In the genomic region with DNA sequence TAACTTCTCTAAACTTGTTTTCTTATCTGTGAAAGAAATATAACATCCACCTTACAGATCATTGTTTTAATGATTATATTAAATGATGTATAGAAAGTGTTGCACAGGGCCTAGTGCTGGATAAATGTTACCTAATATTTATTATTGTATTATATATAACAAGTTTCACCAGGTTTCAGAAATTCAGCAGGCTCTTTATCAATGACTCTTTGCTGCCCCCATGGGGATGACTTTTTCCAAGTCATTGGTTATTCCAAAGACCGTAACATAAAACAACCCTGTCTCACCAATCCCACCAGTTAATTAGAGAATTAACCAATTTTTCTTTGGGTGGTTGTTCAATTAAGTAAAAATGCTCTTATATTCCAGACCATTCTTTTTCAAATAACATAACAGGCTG, we compare ENCODE assay signal across 8 cellular contexts. TPM values are rescaled to one million over a fixed set of nuclear protein-coding genes. Genes with fewer than 3 reads are reported as not detected.
DNase-seq lines count a peak whose midpoint lies in the region; ATAC-seq, FAIRE-seq and TF ChIP-seq lines count a peak whose summit lies in the region.

No MANE protein-coding gene starts in this region.

- H3K36me3 ChIP-seq in uterus: no peaks in the 10 kb centered on the region

- CTCF ChIA-PET in A549 (lab: Yijun Ruan, JAX): interaction anchor here (0.7 to 3.5 kb wide), 13 partner anchors 10 to 305 kb away, joined by 3 to 16 read pairs (median 4); a partner anchor contains a TSS

- H3K4me3 Mint-ChIP-seq in immature natural killer cell: no peak overlapping the region

- H3K4me1 Mint-ChIP-seq in immature natural killer cell: peaks cover 3 to 10% of the 10 kb centered on the region in 2 donors

- peak; percentile 35 to 44 for DNase-seq in A549 (ENCODE audit: low read depth in 1 of 2, low spot score in 1 of 2)
- peak; percentile 15 for DNase-seq in Daoy (ENCODE audit: low read depth)
- peak; percentile 13 for DNase-seq in NCI-H2171 (lab: John Stamatoyannopoulos, UW)
- peak; percentile 11 to 55 for DNase-seq in activated naive CD4-positive, alpha-beta T cell treated with anti-CD3 and anti-CD28 coated beads, Interleukin-2, amount 50 U/mL, for 72 hours (ENCODE audit: low spot score in 2 of 2)
- DNase-seq in immature natural killer cell: peak in 2 of 3 donors; percentile 26 to 38
- DNase-seq in uterus: no peak

- H3K4me1 ChIP-seq in A549 (no peaks in the 10 kb centered on the region; the same call in 2 of the 3 replicates), uterus (no peaks in the 10 kb centered on the region)

- ATAC-seq in A549 (peak in 1 of 2 experiments; percentile 66; a peak in 3 of 6 replicates), GM19455 (IDR thresholded peaks at IDR 0.05; ENCODE audit: unreplicated experiment) (no peak), GM18520 (IDR thresholded peaks at IDR 0.05; ENCODE audit: unreplicated experiment) (no peak)
- ATAC-seq in activated naive CD4-positive, alpha-beta T cell treated with anti-CD3 and anti-CD28 coated beads, Interleukin-2, amount 50 U/mL, for 72 hours: no peak

- FAIRE-seq in A549 (lab: Jason Lieb, UNC): no peak

- H3K4me3 ChIP-seq in A549: no peak overlapping the region
- H3K4me3 ChIP-seq in uterus: no peak overlapping the region

- no peak overlapping the region for H3K27ac Mint-ChIP-seq in activated naive CD4-positive, alpha-beta T cell treated with anti-CD3 and anti-CD28 coated beads, Interleukin-2, amount 50 U/mL, for 72 hours
- no peak overlapping the region for H3K27ac Mint-ChIP-seq in immature natural killer cell

- no peaks in the 10 kb centered on the region for H3K9me3 Mint-ChIP-seq in activated naive CD4-positive, alpha-beta T cell treated with anti-CD3 and anti-CD28 coated beads, Interleukin-2, amount 50 U/mL, for 72 hours
- H3K9me3 Mint-ChIP-seq in immature natural killer cell: no peaks in the 10 kb centered on the region

- TF ChIP-seq CTCF in A549 (IDR thresholded peaks at IDR 0.05): peak; percentile 53
- peak in 3 of 4 experiments; percentile 18 to 31 (median 23) for TF ChIP-seq CTCF in uterus (IDR thresholded peaks at IDR 0.05)

- H3K27me3 Mint-ChIP-seq in immature natural killer cell (ENCODE audit: low read depth in 3 of 3): peaks cover 0 to 2% (median 0%) of the 10 kb centered on the region in 3 donors

- H3K27me3 ChIP-seq in uterus: no peaks in the 10 kb centered on the region

- peak; percentile 56 to 62 for TF ChIP-seq RAD21 in A549 (conservative IDR thresholded peaks at IDR 0.05 in 1 of 2, IDR thresholded peaks at IDR 0.05 in 1 of 2)

- 69% methylated on average over 1 of the region's 1 CpG for WGBS in A549 (ENCODE audit: missing lambda C conversion rate)

- H3K9me3 ChIP-seq in A549 (no peaks in the 10 kb centered on the region), uterus (no peaks in the 10 kb centered on the region)

- POLR2A ChIA-PET in A549 (lab: Yijun Ruan, JAX): interaction anchor here (1.6 kb wide), 1 partner anchor 14 kb away, joined by 4 read pairs; a partner anchor contains a TSS

- no peaks in the 10 kb centered on the region for H3K36me3 Mint-ChIP-seq in activated naive CD4-positive, alpha-beta T cell treated with anti-CD3 and anti-CD28 coated beads, Interleukin-2, amount 50 U/mL, for 72 hours
- peaks cover 0 to 6% (median 0%) of the 10 kb centered on the region in 3 donors for H3K36me3 Mint-ChIP-seq in immature natural killer cell

- H3K27ac ChIP-seq in A549: no peak overlapping the region
- H3K27ac ChIP-seq in uterus: no peak overlapping the region

- no peak overlapping the region for H3K4me2 ChIP-seq in A549

- no peak for TF ChIP-seq EP300 in A549 (IDR thresholded peaks at IDR 0.05)

- TF ChIP-seq POLR2A in A549 (IDR thresholded peaks at IDR 0.05; ENCODE audit: low read length): no peak
- TF ChIP-seq POLR2A in uterus (IDR thresholded peaks at IDR 0.05): no peak

- intact Hi-C loops in uterus (cut with DNase I; ENCODE audit: low total_unique reads): no loop called here

TF ChIP-seq in A549, 52 proteins besides CTCF, POLR2A, EP300 and RAD21 (continues in another document):
- peak; percentile 37; the same call in 1 of the 3 replicates for TF ChIP-seq SMC3 (IDR thresholded peaks at IDR 0.05)
- no peak for TF ChIP-seq MAZ (IDR thresholded peaks at IDR 0.05; ENCODE audit: borderline replicate concordance, low read depth, low read length)
- TF ChIP-seq, protein P1, sequence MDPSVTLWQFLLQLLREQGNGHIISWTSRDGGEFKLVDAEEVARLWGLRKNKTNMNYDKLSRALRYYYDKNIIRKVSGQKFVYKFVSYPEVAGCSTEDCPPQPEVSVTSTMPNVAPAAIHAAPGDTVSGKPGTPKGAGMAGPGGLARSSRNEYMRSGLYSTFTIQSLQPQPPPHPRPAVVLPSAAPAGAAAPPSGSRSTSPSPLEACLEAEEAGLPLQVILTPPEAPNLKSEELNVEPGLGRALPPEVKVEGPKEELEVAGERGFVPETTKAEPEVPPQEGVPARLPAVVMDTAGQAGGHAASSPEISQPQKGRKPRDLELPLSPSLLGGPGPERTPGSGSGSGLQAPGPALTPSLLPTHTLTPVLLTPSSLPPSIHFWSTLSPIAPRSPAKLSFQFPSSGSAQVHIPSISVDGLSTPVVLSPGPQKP (IDR thresholded peaks at IDR 0.05; ENCODE audit: low read depth, low read length): no peak
- no peak for TF ChIP-seq MAFK (IDR thresholded peaks at IDR 0.05; ENCODE audit: partially characterized antibody)
- no peak for TF ChIP-seq NR3C1 (IDR thresholded peaks at IDR 0.05)

RNA-seq across cellular contexts. Expression of a gene that starts 7.3 kb away (rescaled TPM):
- polyA plus RNA-seq in A549 (2011; rRNA removed) (35.9 and 38.4 TPM in 2 replicates), A549 (2017; fragmentation: RNase III; extraction: RNeasy Plus Mini Kit Qiagen cat#74134 plus additional on column Dnase treatment) (20.5 to 25.9 TPM (median 25.3 TPM) in 3 replicates), immature natural killer cell (10 to 100 TPM; 27.5 to 43.8 (median 42.2) TPM)
- 41.2 and 47.2 TPM in 2 replicates for polyA plus RNA-seq in A549 (2012; cell fraction: cytosol; rRNA removed)
- 40.8 and 45.2 TPM in 2 replicates for polyA plus RNA-seq in A549 (2012; cell fraction: nucleus; rRNA removed)
- polyA minus RNA-seq in A549 (2011; rRNA and poly(A)+ RNA removed): 54.6 and 75.4 TPM in 2 replicates
- 22.0 and 24.2 TPM in 2 replicates for total RNA-seq in Daoy (2014; rRNA removed; shearing (Covaris generic))
- 10 to 100 TPM; 40.1 to 41.8 TPM for total RNA-seq in activated naive CD4-positive, alpha-beta T cell treated with anti-CD3 and anti-CD28 coated beads, Interleukin-2, amount 50 U/mL, for 72 hours
- total RNA-seq in uterus: 10 to 100 TPM in 3 of 4 donors, 1 to 10 TPM in 1; 4.4 to 42.2 (median 36.1) TPM

RNA-seq across cellular contexts. Expression of a gene that starts 14.0 kb away (rescaled TPM):
- polyA plus RNA-seq in A549 (2011; rRNA removed) (110 and 115 TPM in 2 replicates), A549 (2017; fragmentation: RNase III; extraction: RNeasy Plus Mini Kit Qiagen cat#74134 plus additional on column Dnase treatment) (149 to 153 TPM (median 150 TPM) in 3 replicates), immature natural killer cell (100 to 1,000 TPM; 174 to 219 (median 186) TPM)
- polyA plus RNA-seq in A549 (2012; cell fraction: cytosol; rRNA removed): 70.5 and 81.9 TPM in 2 replicates
- 26.5 and 34.9 TPM in 2 replicates for polyA plus RNA-seq in A549 (2012; cell fraction: nucleus; rRNA removed)
- 50.4 and 54.5 TPM in 2 replicates for polyA minus RNA-seq in A549 (2011; rRNA and poly(A)+ RNA removed)
- total RNA-seq in Daoy (2014; rRNA removed; shearing (Covaris generic)): 102 and 133 TPM in 2 replicates
- 100 to 1,000 TPM in 1 of 2 donors, 10 to 100 TPM in 1; 95.8 to 239 TPM for total RNA-seq in activated naive CD4-positive, alpha-beta T cell treated with anti-CD3 and anti-CD28 coated beads, Interleukin-2, amount 50 U/mL, for 72 hours
- 100 to 1,000 TPM in 1 of 4 donors, 10 to 100 TPM in 2, 1 to 10 TPM in 1; 2.0 to 111 (median 62.9) TPM for total RNA-seq in uterus

RNA-seq across cellular contexts. Expression of a gene that starts 19.5 kb away (rescaled TPM):
- 22.6 and 26.3 TPM in 2 replicates for polyA plus RNA-seq in A549 (2011; rRNA removed)
- 30.2 and 37.9 TPM in 2 replicates for polyA plus RNA-seq in A549 (2012; cell fraction: cytosol; rRNA removed)
- 85.4 and 101 TPM in 2 replicates for polyA plus RNA-seq in A549 (2012; cell fraction: nucleus; rRNA removed)
- polyA plus RNA-seq in A549 (2017; fragmentation: RNase III; extraction: RNeasy Plus Mini Kit Qiagen cat#74134 plus additional on column Dnase treatment): 21.8 to 23.8 TPM (median 23.6 TPM) in 3 replicates
- polyA minus RNA-seq in A549 (2011; rRNA and poly(A)+ RNA removed): 22.4 and 26.0 TPM in 2 replicates
- 6.2 and 13.5 TPM in 2 replicates for total RNA-seq in Daoy (2014; rRNA removed; shearing (Covaris generic))
- 10 to 100 TPM; 30.3 to 60.3 TPM for total RNA-seq in activated naive CD4-positive, alpha-beta T cell treated with anti-CD3 and anti-CD28 coated beads, Interleukin-2, amount 50 U/mL, for 72 hours
- 10 to 100 TPM in 2 of 3 donors, 1 to 10 TPM in 1; 9.0 to 25.5 (median 14.7) TPM for polyA plus RNA-seq in immature natural killer cell
- 10 to 100 TPM in 3 of 4 donors, 1 to 10 TPM in 1; 4.1 to 38.1 (median 29.9) TPM for total RNA-seq in uterus

RNA-seq across cellular contexts. Expression of a gene that starts 21.9 kb away (rescaled TPM):
- polyA plus RNA-seq in A549 (2011; rRNA removed): 29.9 and 38.6 TPM in 2 replicates
- polyA plus RNA-seq in A549 (2012; cell fraction: cytosol; rRNA removed): 34.9 and 45.5 TPM in 2 replicates
- 63.1 and 65.0 TPM in 2 replicates for polyA plus RNA-seq in A549 (2012; cell fraction: nucleus; rRNA removed)
- polyA plus RNA-seq in A549 (2017; fragmentation: RNase III; extraction: RNeasy Plus Mini Kit Qiagen cat#74134 plus additional on column Dnase treatment): 44.5 to 49.4 TPM (median 45.8 TPM) in 3 replicates
- polyA minus RNA-seq in A549 (2011; rRNA and poly(A)+ RNA removed): 59.8 and 69.6 TPM in 2 replicates
- total RNA-seq in Daoy (2014; rRNA removed; shearing (Covaris generic)): 16.3 and 17.4 TPM in 2 replicates
- 10 to 100 TPM; 59.0 to 82.9 TPM for total RNA-seq in activated naive CD4-positive, alpha-beta T cell treated with anti-CD3 and anti-CD28 coated beads, Interleukin-2, amount 50 U/mL, for 72 hours
- 10 to 100 TPM; 17.3 to 21.9 (median 18.2) TPM for polyA plus RNA-seq in immature natural killer cell
- total RNA-seq in uterus: 10 to 100 TPM in 3 of 4 donors, 1 to 10 TPM in 1; 1.0 to 36.9 (median 22.0) TPM

RNA-seq across cellular contexts. Expression of a gene that starts 21.9 kb away (rescaled TPM):
- polyA plus RNA-seq in A549 (2011; rRNA removed): 106 and 187 TPM in 2 replicates
- polyA plus RNA-seq in A549 (2012; cell fraction: cytosol; rRNA removed): 142 and 276 TPM in 2 replicates
- 43.9 and 64.9 TPM in 2 replicates for polyA plus RNA-seq in A549 (2012; cell fraction: nucleus; rRNA removed)
- polyA plus RNA-seq in A549 (2017; fragmentation: RNase III; extraction: RNeasy Plus Mini Kit Qiagen cat#74134 plus additional on column Dnase treatment): 179 to 203 TPM (median 187 TPM) in 3 replicates
- 14.6 and 21.9 TPM in 2 replicates for polyA minus RNA-seq in A549 (2011; rRNA and poly(A)+ RNA removed)
- 97.9 and 213 TPM in 2 replicates for total RNA-seq in Daoy (2014; rRNA removed; shearing (Covaris generic))
- 100 to 1,000 TPM in 1 of 2 donors, 10 to 100 TPM in 1; 95.3 to 156 TPM for total RNA-seq in activated naive CD4-positive, alpha-beta T cell treated with anti-CD3 and anti-CD28 coated beads, Interleukin-2, amount 50 U/mL, for 72 hours
- 10 to 100 TPM; 63.4 to 84.4 (median 83.0) TPM for polyA plus RNA-seq in immature natural killer cell
- 10 to 100 TPM in 3 of 4 donors, 1 to 10 TPM in 1; 3.3 to 38.9 (median 29.8) TPM for total RNA-seq in uterus

Comparison
In these comparisons a context has a peak if more than half of its experiments do, and no peak if none do; other contexts are left out.
1. DNase-seq: peak in A549 (2 of 2), Daoy (single experiment), NCI-H2171 (single experiment), activated naive CD4-positive, alpha-beta T cell treated with anti-CD3 and anti-CD28 coated beads, Interleukin-2, amount 50 U/mL, for 72 hours (2 of 2) and immature natural killer cell (2 of 3); none in uterus (0 of 2).